Comparison of ENCODE assay signal across 1 cellular context in genomic region chr1:27394282-27394658, GRCh38.
TF ChIP-seq lines count a peak whose summit lies in the region.

No MANE protein-coding gene starts in this region.

TF ChIP-seq in GM23338, 12 proteins besides CTCF, POLR2A, EP300 and RAD21:
- no peak for TF ChIP-seq EZH2 (IDR thresholded peaks at IDR 0.05; ENCODE audit: low read depth, unreplicated experiment)
- no peak for TF ChIP-seq ZNF462 (CRISPR knock-in tag; IDR thresholded peaks at IDR 0.05)
- no peak for TF ChIP-seq JUNB (IDR thresholded peaks at IDR 0.05; ENCODE audit: unreplicated experiment)
- no peak for TF ChIP-seq ZNF114 (CRISPR knock-in tag; IDR thresholded peaks at IDR 0.05)
- TF ChIP-seq NANOG (IDR thresholded peaks at IDR 0.05; ENCODE audit: borderline replicate concordance) = no peak
- TF ChIP-seq, protein P1, sequence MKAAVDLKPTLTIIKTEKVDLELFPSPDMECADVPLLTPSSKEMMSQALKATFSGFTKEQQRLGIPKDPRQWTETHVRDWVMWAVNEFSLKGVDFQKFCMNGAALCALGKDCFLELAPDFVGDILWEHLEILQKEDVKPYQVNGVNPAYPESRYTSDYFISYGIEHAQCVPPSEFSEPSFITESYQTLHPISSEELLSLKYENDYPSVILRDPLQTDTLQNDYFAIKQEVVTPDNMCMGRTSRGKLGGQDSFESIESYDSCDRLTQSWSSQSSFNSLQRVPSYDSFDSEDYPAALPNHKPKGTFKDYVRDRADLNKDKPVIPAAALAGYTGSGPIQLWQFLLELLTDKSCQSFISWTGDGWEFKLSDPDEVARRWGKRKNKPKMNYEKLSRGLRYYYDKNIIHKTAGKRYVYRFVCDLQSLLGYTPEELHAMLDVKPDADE (IDR thresholded peaks at IDR 0.05) = no peak
- TF ChIP-seq ZNF331 (CRISPR knock-in tag; IDR thresholded peaks at IDR 0.05; ENCODE audit: low read depth) = no peak
- TF ChIP-seq POLR2AphosphoS5 (IDR thresholded peaks at IDR 0.05; ENCODE audit: low read depth) = no peak
- TF ChIP-seq, protein P2, sequence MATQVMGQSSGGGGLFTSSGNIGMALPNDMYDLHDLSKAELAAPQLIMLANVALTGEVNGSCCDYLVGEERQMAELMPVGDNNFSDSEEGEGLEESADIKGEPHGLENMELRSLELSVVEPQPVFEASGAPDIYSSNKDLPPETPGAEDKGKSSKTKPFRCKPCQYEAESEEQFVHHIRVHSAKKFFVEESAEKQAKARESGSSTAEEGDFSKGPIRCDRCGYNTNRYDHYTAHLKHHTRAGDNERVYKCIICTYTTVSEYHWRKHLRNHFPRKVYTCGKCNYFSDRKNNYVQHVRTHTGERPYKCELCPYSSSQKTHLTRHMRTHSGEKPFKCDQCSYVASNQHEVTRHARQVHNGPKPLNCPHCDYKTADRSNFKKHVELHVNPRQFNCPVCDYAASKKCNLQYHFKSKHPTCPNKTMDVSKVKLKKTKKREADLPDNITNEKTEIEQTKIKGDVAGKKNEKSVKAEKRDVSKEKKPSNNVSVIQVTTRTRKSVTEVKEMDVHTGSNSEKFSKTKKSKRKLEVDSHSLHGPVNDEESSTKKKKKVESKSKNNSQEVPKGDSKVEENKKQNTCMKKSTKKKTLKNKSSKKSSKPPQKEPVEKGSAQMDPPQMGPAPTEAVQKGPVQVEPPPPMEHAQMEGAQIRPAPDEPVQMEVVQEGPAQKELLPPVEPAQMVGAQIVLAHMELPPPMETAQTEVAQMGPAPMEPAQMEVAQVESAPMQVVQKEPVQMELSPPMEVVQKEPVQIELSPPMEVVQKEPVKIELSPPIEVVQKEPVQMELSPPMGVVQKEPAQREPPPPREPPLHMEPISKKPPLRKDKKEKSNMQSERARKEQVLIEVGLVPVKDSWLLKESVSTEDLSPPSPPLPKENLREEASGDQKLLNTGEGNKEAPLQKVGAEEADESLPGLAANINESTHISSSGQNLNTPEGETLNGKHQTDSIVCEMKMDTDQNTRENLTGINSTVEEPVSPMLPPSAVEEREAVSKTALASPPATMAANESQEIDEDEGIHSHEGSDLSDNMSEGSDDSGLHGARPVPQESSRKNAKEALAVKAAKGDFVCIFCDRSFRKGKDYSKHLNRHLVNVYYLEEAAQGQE (IDR thresholded peaks at IDR 0.05; ENCODE audit: unreplicated experiment) = no peak
- no peak for TF ChIP-seq STAT1 (IDR thresholded peaks at IDR 0.05; ENCODE audit: unreplicated experiment)
- no peak for TF ChIP-seq CREB1 (CRISPR knock-in tag; IDR thresholded peaks at IDR 0.05; ENCODE audit: low read depth)
- TF ChIP-seq EZH2phosphoT487 (IDR thresholded peaks at IDR 0.05; ENCODE audit: unreplicated experiment) = no peak
